In the genomic region with DNA sequence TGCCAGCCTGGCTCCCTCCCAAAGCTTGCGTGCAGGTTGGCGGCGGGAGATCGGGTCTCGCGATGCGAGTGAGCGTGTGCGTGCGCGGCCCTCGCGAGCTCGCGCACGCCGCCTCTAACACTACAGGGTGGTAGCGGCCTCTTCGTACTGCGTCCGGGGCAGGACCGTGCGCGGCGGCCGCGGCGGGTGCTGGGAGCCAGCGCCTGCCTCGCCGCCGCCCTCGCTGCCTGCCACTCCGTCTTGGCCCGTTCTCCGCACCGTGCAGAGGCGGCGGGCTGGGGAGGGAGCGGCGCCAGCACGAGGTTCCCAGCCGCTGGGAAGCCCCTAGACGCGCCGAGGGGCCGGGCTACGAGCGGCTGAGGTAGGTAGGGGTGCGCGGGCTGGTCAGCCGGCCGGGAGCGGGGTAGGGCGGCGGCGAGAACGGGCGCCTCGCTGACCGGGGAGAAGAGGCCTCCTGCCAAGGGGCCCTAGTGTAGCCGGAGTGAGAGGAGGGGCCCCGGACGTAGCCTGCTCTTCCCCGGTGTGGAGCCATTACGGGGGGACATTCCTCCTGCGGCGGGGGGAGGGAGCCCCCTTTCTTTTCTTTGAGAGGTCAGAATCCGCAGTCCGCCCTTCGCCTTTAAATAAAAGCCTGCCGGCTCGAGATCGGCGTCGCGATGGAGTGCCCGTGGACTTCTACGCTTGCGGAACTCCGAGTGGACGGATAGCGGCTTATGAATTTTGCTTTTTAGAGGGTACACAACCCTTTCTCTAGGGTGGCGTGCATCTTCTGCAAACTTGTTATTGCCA, we compare ENCODE assay signal across 1 cellular context.
TF ChIP-seq lines count a peak whose summit lies in the region.

A gene (plus strand): TSS at position 117 of the 789 bp plus-strand sequence. CDS start 8,933 bp downstream, outside the sequence.

TF ChIP-seq in GM12878, 131 proteins besides CTCF, POLR2A, EP300 and RAD21 (continued from another document and continues in another):
- TF ChIP-seq, protein P1, sequence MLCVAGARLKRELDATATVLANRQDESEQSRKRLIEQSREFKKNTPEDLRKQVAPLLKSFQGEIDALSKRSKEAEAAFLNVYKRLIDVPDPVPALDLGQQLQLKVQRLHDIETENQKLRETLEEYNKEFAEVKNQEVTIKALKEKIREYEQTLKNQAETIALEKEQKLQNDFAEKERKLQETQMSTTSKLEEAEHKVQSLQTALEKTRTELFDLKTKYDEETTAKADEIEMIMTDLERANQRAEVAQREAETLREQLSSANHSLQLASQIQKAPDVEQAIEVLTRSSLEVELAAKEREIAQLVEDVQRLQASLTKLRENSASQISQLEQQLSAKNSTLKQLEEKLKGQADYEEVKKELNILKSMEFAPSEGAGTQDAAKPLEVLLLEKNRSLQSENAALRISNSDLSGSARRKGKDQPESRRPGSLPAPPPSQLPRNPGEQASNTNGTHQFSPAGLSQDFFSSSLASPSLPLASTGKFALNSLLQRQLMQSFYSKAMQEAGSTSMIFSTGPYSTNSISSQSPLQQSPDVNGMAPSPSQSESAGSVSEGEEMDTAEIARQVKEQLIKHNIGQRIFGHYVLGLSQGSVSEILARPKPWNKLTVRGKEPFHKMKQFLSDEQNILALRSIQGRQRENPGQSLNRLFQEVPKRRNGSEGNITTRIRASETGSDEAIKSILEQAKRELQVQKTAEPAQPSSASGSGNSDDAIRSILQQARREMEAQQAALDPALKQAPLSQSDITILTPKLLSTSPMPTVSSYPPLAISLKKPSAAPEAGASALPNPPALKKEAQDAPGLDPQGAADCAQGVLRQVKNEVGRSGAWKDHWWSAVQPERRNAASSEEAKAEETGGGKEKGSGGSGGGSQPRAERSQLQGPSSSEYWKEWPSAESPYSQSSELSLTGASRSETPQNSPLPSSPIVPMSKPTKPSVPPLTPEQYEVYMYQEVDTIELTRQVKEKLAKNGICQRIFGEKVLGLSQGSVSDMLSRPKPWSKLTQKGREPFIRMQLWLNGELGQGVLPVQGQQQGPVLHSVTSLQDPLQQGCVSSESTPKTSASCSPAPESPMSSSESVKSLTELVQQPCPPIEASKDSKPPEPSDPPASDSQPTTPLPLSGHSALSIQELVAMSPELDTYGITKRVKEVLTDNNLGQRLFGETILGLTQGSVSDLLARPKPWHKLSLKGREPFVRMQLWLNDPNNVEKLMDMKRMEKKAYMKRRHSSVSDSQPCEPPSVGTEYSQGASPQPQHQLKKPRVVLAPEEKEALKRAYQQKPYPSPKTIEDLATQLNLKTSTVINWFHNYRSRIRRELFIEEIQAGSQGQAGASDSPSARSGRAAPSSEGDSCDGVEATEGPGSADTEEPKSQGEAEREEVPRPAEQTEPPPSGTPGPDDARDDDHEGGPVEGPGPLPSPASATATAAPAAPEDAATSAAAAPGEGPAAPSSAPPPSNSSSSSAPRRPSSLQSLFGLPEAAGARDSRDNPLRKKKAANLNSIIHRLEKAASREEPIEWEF (IDR thresholded peaks at IDR 0.05; ENCODE audit: insufficient replicate concordance, low read depth, low read length), result no peak
- TF ChIP-seq EGR1 (IDR thresholded peaks at IDR 0.05; ENCODE audit: borderline replicate concordance in 1 of 2, low read depth in 2 of 2, low read length in 2 of 2) (peak in 1 of 2 experiments; percentile 95; a peak in 1 of 3 replicates), HDAC6 (IDR thresholded peaks at IDR 0.05; ENCODE audit: unreplicated experiment) (peak; percentile 79), KDM1A (IDR thresholded peaks at IDR 0.05; ENCODE audit: borderline replicate concordance) (no peak), TCF12 (IDR thresholded peaks at IDR 0.05; ENCODE audit: low read depth, low read length) (0 out of 2 replicates have a peak, but pooled peaks have one; percentile 35), POLR2AphosphoS2 (IDR thresholded peaks at IDR 0.05; ENCODE audit: low read depth, low read length) (peak; percentile 95), CHD1 (IDR thresholded peaks at IDR 0.05; ENCODE audit: low read depth, low read length) (no peak), ZNF274 (IDR thresholded peaks at IDR 0.05; ENCODE audit: insufficient read depth, insufficient read length) (no peak), GATAD2B (conservative IDR thresholded peaks at IDR 0.05; ENCODE audit: low read depth) (peak; percentile 94), JUNB (IDR thresholded peaks at IDR 0.05) (no peak), ZNF384 (IDR thresholded peaks at IDR 0.05; ENCODE audit: borderline replicate concordance, low read depth, low read length) (no peak), BCL11A (IDR thresholded peaks at IDR 0.05; ENCODE audit: low read depth, low read length) (no peak), RBBP5 (conservative IDR thresholded peaks at IDR 0.05) (no peak), POLR2AphosphoS5 (IDR thresholded peaks at IDR 0.05; ENCODE audit: low read length) (peak; percentile 94), YBX1 (IDR thresholded peaks at IDR 0.05) (no peak), NFYA (IDR thresholded peaks at IDR 0.05; ENCODE audit: borderline replicate concordance, low read depth, low read length) (no peak), PML (IDR thresholded peaks at IDR 0.05; ENCODE audit: low read length) (peak; percentile 91), SMC3 (IDR thresholded peaks at IDR 0.05; ENCODE audit: borderline replicate concordance, low read length) (no peak)
- TF ChIP-seq, protein P2, sequence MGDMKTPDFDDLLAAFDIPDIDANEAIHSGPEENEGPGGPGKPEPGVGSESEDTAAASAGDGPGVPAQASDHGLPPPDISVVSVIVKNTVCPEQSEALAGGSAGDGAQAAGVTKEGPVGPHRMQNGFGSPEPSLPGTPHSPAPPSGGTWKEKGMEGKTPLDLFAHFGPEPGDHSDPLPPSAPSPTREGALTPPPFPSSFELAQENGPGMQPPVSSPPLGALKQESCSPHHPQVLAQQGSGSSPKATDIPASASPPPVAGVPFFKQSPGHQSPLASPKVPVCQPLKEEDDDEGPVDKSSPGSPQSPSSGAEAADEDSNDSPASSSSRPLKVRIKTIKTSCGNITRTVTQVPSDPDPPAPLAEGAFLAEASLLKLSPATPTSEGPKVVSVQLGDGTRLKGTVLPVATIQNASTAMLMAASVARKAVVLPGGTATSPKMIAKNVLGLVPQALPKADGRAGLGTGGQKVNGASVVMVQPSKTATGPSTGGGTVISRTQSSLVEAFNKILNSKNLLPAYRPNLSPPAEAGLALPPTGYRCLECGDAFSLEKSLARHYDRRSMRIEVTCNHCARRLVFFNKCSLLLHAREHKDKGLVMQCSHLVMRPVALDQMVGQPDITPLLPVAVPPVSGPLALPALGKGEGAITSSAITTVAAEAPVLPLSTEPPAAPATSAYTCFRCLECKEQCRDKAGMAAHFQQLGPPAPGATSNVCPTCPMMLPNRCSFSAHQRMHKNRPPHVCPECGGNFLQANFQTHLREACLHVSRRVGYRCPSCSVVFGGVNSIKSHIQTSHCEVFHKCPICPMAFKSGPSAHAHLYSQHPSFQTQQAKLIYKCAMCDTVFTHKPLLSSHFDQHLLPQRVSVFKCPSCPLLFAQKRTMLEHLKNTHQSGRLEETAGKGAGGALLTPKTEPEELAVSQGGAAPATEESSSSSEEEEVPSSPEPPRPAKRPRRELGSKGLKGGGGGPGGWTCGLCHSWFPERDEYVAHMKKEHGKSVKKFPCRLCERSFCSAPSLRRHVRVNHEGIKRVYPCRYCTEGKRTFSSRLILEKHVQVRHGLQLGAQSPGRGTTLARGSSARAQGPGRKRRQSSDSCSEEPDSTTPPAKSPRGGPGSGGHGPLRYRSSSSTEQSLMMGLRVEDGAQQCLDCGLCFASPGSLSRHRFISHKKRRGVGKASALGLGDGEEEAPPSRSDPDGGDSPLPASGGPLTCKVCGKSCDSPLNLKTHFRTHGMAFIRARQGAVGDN (IDR thresholded peaks at IDR 0.05), result peak; percentile 98
- TF ChIP-seq, protein P3, sequence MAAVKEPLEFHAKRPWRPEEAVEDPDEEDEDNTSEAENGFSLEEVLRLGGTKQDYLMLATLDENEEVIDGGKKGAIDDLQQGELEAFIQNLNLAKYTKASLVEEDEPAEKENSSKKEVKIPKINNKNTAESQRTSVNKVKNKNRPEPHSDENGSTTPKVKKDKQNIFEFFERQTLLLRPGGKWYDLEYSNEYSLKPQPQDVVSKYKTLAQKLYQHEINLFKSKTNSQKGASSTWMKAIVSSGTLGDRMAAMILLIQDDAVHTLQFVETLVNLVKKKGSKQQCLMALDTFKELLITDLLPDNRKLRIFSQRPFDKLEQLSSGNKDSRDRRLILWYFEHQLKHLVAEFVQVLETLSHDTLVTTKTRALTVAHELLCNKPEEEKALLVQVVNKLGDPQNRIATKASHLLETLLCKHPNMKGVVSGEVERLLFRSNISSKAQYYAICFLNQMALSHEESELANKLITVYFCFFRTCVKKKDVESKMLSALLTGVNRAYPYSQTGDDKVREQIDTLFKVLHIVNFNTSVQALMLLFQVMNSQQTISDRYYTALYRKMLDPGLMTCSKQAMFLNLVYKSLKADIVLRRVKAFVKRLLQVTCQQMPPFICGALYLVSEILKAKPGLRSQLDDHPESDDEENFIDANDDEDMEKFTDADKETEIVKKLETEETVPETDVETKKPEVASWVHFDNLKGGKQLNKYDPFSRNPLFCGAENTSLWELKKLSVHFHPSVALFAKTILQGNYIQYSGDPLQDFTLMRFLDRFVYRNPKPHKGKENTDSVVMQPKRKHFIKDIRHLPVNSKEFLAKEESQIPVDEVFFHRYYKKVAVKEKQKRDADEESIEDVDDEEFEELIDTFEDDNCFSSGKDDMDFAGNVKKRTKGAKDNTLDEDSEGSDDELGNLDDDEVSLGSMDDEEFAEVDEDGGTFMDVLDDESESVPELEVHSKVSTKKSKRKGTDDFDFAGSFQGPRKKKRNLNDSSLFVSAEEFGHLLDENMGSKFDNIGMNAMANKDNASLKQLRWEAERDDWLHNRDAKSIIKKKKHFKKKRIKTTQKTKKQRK (IDR thresholded peaks at IDR 0.05; ENCODE audit: low read depth, low read length), result no peak
- TF ChIP-seq, protein P4, sequence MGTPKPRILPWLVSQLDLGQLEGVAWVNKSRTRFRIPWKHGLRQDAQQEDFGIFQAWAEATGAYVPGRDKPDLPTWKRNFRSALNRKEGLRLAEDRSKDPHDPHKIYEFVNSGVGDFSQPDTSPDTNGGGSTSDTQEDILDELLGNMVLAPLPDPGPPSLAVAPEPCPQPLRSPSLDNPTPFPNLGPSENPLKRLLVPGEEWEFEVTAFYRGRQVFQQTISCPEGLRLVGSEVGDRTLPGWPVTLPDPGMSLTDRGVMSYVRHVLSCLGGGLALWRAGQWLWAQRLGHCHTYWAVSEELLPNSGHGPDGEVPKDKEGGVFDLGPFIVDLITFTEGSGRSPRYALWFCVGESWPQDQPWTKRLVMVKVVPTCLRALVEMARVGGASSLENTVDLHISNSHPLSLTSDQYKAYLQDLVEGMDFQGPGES (IDR thresholded peaks at IDR 0.05), result no peak
- TF ChIP-seq, protein P5, sequence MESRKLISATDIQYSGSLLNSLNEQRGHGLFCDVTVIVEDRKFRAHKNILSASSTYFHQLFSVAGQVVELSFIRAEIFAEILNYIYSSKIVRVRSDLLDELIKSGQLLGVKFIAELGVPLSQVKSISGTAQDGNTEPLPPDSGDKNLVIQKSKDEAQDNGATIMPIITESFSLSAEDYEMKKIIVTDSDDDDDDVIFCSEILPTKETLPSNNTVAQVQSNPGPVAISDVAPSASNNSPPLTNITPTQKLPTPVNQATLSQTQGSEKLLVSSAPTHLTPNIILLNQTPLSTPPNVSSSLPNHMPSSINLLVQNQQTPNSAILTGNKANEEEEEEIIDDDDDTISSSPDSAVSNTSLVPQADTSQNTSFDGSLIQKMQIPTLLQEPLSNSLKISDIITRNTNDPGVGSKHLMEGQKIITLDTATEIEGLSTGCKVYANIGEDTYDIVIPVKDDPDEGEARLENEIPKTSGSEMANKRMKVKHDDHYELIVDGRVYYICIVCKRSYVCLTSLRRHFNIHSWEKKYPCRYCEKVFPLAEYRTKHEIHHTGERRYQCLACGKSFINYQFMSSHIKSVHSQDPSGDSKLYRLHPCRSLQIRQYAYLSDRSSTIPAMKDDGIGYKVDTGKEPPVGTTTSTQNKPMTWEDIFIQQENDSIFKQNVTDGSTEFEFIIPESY (IDR thresholded peaks at IDR 0.05), result no peak
- TF ChIP-seq, protein P6, sequence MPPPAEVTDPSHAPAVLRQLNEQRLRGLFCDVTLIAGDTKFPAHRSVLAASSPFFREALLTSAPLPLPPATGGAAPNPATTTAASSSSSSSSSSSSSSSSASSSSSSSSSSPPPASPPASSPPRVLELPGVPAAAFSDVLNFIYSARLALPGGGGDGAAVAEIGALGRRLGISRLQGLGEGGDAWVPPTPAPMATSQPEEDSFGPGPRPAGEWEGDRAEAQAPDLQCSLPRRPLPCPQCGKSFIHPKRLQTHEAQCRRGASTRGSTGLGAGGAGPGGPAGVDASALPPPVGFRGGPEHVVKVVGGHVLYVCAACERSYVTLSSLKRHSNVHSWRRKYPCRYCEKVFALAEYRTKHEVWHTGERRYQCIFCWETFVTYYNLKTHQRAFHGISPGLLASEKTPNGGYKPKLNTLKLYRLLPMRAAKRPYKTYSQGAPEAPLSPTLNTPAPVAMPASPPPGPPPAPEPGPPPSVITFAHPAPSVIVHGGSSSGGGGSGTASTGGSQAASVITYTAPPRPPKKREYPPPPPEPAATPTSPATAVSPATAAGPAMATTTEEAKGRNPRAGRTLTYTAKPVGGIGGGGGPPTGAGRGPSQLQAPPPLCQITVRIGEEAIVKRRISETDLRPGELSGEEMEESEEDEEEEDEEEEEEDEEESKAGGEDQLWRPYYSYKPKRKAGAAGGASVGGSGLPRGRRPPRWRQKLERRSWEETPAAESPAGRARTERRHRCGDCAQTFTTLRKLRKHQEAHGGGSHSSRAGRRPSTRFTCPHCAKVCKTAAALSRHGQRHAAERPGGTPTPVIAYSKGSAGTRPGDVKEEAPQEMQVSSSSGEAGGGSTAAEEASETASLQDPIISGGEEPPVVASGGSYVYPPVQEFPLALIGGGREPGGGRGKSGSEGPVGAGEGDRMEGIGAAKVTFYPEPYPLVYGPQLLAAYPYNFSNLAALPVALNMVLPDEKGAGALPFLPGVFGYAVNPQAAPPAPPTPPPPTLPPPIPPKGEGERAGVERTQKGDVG (CRISPR knock-in tag; IDR thresholded peaks at IDR 0.05), result no peak
- TF ChIP-seq, protein P7, sequence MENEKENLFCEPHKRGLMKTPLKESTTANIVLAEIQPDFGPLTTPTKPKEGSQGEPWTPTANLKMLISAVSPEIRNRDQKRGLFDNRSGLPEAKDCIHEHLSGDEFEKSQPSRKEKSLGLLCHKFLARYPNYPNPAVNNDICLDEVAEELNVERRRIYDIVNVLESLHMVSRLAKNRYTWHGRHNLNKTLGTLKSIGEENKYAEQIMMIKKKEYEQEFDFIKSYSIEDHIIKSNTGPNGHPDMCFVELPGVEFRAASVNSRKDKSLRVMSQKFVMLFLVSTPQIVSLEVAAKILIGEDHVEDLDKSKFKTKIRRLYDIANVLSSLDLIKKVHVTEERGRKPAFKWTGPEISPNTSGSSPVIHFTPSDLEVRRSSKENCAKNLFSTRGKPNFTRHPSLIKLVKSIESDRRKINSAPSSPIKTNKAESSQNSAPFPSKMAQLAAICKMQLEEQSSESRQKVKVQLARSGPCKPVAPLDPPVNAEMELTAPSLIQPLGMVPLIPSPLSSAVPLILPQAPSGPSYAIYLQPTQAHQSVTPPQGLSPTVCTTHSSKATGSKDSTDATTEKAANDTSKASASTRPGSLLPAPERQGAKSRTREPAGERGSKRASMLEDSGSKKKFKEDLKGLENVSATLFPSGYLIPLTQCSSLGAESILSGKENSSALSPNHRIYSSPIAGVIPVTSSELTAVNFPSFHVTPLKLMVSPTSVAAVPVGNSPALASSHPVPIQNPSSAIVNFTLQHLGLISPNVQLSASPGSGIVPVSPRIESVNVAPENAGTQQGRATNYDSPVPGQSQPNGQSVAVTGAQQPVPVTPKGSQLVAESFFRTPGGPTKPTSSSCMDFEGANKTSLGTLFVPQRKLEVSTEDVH (IDR thresholded peaks at IDR 0.05; ENCODE audit: low read depth, partially characterized antibody), result no peak
- TF ChIP-seq, protein P8, sequence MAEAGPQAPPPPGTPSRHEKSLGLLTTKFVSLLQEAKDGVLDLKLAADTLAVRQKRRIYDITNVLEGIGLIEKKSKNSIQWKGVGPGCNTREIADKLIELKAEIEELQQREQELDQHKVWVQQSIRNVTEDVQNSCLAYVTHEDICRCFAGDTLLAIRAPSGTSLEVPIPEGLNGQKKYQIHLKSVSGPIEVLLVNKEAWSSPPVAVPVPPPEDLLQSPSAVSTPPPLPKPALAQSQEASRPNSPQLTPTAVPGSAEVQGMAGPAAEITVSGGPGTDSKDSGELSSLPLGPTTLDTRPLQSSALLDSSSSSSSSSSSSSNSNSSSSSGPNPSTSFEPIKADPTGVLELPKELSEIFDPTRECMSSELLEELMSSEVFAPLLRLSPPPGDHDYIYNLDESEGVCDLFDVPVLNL (IDR thresholded peaks at IDR 0.05; ENCODE audit: low read depth, low read length), result peak; percentile 82
